In the genomic region with DNA sequence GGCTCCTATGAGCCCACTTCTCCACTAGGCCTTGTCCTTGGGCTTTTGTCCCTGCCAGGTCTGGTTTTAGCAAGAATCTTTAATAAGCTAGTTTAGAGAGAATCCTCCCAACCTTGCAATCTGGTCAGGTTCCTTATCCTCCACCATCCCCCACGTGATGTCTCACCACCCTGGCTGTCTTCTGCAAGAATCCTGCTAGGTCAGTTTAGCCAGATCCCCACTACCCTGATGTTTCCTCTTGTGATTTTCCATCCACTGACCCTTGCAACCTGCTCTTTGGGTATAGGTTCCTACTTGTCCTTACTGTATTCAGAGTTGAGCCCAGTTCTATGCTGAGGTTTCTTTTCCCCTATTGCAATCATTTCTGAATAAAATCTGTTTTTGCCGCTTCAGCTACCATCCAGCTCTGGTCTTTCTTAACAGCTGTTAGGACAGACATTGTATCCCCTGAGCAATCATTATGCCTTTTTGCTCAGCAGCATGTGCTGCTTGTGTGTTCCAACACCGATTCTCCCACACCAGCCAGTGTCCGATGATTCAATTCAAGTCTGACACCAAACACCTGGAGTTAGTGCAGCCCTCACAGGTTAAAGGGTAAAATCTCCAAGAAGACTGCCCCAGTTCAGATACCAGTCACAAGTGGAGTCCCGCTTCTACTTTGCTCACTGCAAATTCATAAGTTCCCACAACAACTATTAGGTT, we compare ENCODE assay signal across 25 cellular contexts.
"Had no signal": no experiment of that assay in that cellular context is flagged by ENCODE, and none has a peak within 500 bp of the region (broad histone marks: within the 10 kb centered on the region; RNA-seq: fewer than 3 reads in every experiment).

No MANE protein-coding gene starts in this region.

- H3K4me3 Mint-ChIP-seq: activated CD4-positive, alpha-beta memory T cell treated with anti-CD3 and anti-CD28 coated beads for 36 hours; activated CD4-positive, alpha-beta T cell treated with anti-CD3 and anti-CD28 coated beads, Interleukin-2, amount 10 ng/mL, durations not matched to agents 7 days and 5 days; activated naive CD8-positive, alpha-beta T cell; activated T-cell treated with anti-CD3 and anti-CD28 coated beads, Interleukin-2, amount 50 U/mL, for 4 hours; brain had no signal

- H3K27ac ChIP-seq: SJCRH30, VCaP had no signal

- H3K9me3 ChIP-seq: MG63, SJCRH30 had no signal

- H3K27me3 ChIP-seq: MG63 had no signal

- H3K27me3 Mint-ChIP-seq: activated CD4-positive, alpha-beta T cell treated with anti-CD3 and anti-CD28 coated beads, Interleukin-2, amount 10 ng/mL, durations not matched to agents 7 days and 5 days had no signal

- H3K4me1 Mint-ChIP-seq: activated CD4-positive, alpha-beta T cell treated with anti-CD3 and anti-CD28 coated beads, Interleukin-2, amount 10 ng/mL, durations not matched to agents 7 days and 5 days had no signal

- H3K36me3 Mint-ChIP-seq: activated CD4-positive, alpha-beta memory T cell treated with anti-CD3 and anti-CD28 coated beads for 36 hours; activated naive CD8-positive, alpha-beta T cell; brain had no signal

- H3K9me2 ChIP-seq: SK-N-SH had no signal

- H3K4me1 ChIP-seq: SJCRH30 had no signal

- ATAC-seq: activated T-cell treated with anti-CD3 and anti-CD28 coated beads, Interleukin-2, amount 50 U/mL, for 4 hours had no signal

- H3K4me3 ChIP-seq: MG63, SJCRH30 had no signal

- H3K27ac Mint-ChIP-seq: activated CD4-positive, alpha-beta memory T cell treated with anti-CD3 and anti-CD28 coated beads for 36 hours; activated CD4-positive, alpha-beta T cell treated with anti-CD3 and anti-CD28 coated beads, Interleukin-2, amount 10 ng/mL, durations not matched to agents 7 days and 5 days; activated naive CD8-positive, alpha-beta T cell; brain had no signal

- H3K4me2 ChIP-seq: SK-N-SH had no signal

- H3K36me3 ChIP-seq: MG63, SJCRH30 had no signal

- DNase-seq: activated CD4-positive, alpha-beta memory T cell treated with anti-CD3 and anti-CD28 coated beads for 36 hours; activated CD4-positive, alpha-beta T cell treated with anti-CD3 and anti-CD28 coated beads, Interleukin-2, amount 10 ng/mL, durations not matched to agents 7 days and 5 days; activated CD4-positive, CD25-positive, alpha-beta regulatory T cell; activated CD8-positive, alpha-beta memory T cell treated with anti-CD3 and anti-CD28 coated beads for 24 hours; activated effector memory CD4-positive, alpha-beta T cell treated with anti-CD3 and anti-CD28 coated beads, Interleukin-2, amount 50 U/mL, for 16 hours; activated naive CD4-positive, alpha-beta T cell treated with Interleukin-2 at 50 U/mL for 16 hours; activated T-cell treated with anti-CD3 and anti-CD28 coated beads, Interleukin-2, amount 50 U/mL, for 4 hours; amygdala; central memory CD4-positive, alpha-beta T cell; MG63; MV-4-11; NCI-H1092 treated with DMSO at 0.1 percent for 48 hours; NCI-H1417 treated with DMSO at 0.1 percent for 48 hours; NCI-H1694; NCI-H2029; NCI-H2107; NCI-H2171 treated with DMSO at 0.1 percent for 48 hours; NCI-H226; NCI-H526; SJCRH30; SK-N-SH; T-helper 1 cell had no signal
